ENCODE assay signal across 1 cellular context in genomic region chr2:177733322-177733855, GRCh38.
A peak's percentile ranks its signal among the peaks of the same experiment; 100 is the strongest.
TF ChIP-seq lines count a peak whose summit lies in the region.

No MANE protein-coding gene starts in this region.

TF ChIP-seq in HEK293, 187 proteins besides CTCF, POLR2A, EP300 and RAD21 (continued from another document):
- no peak for TF ChIP-seq SP7 (tag by site-specific recombination; IDR thresholded peaks at IDR 0.05)
- TF ChIP-seq ZNF157 (tag by site-specific recombination; IDR thresholded peaks at IDR 0.05) = no peak
- no peak for TF ChIP-seq ZNF354C (tag by site-specific recombination; IDR thresholded peaks at IDR 0.05; ENCODE audit: borderline replicate concordance, low read depth)
- TF ChIP-seq FEZF1 (tag by site-specific recombination; IDR thresholded peaks at IDR 0.05) = 0 out of 2 replicates have a peak, but pooled peaks have one; percentile 8
- no peak for TF ChIP-seq ZSCAN23 (tag by site-specific recombination; IDR thresholded peaks at IDR 0.05)
